1 cellular context compared by ENCODE assay signal in the genomic region with DNA sequence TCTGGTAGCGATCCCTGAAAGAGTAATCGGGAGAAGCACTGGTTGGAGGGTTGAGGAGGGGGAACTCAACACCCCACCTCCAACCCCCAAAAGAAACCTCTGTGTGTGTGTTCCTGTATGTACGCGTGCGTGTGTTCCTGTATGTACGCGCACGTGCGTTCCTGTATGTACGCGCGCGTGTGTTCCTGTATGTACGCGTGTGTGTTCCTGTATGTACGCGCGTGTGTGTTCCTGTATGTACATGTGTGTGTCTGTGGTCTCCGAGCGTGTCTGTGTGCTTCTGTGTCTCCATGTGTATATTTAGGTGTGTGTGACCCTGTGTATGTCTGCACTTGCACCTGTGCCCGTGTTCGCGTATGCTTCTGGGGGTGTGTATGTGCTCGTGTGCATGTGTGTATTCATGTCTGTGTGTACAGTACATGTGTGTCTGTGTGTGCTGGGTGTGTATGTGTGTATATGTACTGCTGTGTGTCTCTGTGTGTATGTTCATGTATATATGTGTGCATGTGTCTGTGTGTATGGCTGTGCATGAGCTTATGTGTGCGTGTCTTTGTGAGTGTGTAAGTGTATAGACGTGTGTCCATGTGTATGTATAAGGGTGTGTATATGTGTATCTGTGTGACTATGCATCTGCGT.
A peak's percentile ranks its signal among the peaks of the same experiment; 100 is the strongest.
TF ChIP-seq lines count a peak whose summit lies in the region.

No MANE protein-coding gene starts in this region.

TF ChIP-seq in HepG2, 621 proteins besides CTCF, POLR2A, EP300 and RAD21 (continued from another document):
- TF ChIP-seq, protein P1, sequence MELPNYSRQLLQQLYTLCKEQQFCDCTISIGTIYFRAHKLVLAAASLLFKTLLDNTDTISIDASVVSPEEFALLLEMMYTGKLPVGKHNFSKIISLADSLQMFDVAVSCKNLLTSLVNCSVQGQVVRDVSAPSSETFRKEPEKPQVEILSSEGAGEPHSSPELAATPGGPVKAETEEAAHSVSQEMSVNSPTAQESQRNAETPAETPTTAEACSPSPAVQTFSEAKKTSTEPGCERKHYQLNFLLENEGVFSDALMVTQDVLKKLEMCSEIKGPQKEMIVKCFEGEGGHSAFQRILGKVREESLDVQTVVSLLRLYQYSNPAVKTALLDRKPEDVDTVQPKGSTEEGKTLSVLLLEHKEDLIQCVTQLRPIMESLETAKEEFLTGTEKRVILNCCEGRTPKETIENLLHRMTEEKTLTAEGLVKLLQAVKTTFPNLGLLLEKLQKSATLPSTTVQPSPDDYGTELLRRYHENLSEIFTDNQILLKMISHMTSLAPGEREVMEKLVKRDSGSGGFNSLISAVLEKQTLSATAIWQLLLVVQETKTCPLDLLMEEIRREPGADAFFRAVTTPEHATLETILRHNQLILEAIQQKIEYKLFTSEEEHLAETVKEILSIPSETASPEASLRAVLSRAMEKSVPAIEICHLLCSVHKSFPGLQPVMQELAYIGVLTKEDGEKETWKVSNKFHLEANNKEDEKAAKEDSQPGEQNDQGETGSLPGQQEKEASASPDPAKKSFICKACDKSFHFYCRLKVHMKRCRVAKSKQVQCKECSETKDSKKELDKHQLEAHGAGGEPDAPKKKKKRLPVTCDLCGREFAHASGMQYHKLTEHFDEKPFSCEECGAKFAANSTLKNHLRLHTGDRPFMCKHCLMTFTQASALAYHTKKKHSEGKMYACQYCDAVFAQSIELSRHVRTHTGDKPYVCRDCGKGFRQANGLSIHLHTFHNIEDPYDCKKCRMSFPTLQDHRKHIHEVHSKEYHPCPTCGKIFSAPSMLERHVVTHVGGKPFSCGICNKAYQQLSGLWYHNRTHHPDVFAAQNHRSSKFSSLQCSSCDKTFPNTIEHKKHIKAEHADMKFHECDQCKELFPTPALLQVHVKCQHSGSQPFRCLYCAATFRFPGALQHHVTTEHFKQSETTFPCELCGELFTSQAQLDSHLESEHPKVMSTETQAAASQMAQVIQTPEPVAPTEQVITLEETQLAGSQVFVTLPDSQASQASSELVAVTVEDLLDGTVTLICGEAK (IDR thresholded peaks at IDR 0.05), result 0 out of 2 replicates have a peak, but pooled peaks have one; percentile 13
- TF ChIP-seq, protein P1 (CRISPR knock-in tag; IDR thresholded peaks at IDR 0.05), result no peak
- TF ChIP-seq, protein P2, sequence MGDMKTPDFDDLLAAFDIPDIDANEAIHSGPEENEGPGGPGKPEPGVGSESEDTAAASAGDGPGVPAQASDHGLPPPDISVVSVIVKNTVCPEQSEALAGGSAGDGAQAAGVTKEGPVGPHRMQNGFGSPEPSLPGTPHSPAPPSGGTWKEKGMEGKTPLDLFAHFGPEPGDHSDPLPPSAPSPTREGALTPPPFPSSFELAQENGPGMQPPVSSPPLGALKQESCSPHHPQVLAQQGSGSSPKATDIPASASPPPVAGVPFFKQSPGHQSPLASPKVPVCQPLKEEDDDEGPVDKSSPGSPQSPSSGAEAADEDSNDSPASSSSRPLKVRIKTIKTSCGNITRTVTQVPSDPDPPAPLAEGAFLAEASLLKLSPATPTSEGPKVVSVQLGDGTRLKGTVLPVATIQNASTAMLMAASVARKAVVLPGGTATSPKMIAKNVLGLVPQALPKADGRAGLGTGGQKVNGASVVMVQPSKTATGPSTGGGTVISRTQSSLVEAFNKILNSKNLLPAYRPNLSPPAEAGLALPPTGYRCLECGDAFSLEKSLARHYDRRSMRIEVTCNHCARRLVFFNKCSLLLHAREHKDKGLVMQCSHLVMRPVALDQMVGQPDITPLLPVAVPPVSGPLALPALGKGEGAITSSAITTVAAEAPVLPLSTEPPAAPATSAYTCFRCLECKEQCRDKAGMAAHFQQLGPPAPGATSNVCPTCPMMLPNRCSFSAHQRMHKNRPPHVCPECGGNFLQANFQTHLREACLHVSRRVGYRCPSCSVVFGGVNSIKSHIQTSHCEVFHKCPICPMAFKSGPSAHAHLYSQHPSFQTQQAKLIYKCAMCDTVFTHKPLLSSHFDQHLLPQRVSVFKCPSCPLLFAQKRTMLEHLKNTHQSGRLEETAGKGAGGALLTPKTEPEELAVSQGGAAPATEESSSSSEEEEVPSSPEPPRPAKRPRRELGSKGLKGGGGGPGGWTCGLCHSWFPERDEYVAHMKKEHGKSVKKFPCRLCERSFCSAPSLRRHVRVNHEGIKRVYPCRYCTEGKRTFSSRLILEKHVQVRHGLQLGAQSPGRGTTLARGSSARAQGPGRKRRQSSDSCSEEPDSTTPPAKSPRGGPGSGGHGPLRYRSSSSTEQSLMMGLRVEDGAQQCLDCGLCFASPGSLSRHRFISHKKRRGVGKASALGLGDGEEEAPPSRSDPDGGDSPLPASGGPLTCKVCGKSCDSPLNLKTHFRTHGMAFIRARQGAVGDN (CRISPR knock-in tag; IDR thresholded peaks at IDR 0.05), result peak; percentile 20; the same call in 1 of the 2 replicates
- no peak for TF ChIP-seq SOX5 (CRISPR knock-in tag; IDR thresholded peaks at IDR 0.05; ENCODE audit: borderline replicate concordance)
TF ChIP-seq in HepG2: peak in this region for 6.
